In genomic region chr5:139104577-139105271, GRCh38 we compare ENCODE assay signal across 1 cellular context.
TF ChIP-seq lines count a peak whose summit lies in the region.

No MANE protein-coding gene starts in this region.

TF ChIP-seq in H1, 55 proteins besides CTCF, POLR2A, EP300 and RAD21 (continued from another document):
- no peak for TF ChIP-seq CHD7 (IDR thresholded peaks at IDR 0.05; ENCODE audit: insufficient replicate concordance, low read length)
- no peak for TF ChIP-seq POU5F1 (IDR thresholded peaks at IDR 0.05; ENCODE audit: low read depth, low read length)
- no peak for TF ChIP-seq KDM5A (IDR thresholded peaks at IDR 0.05; ENCODE audit: low read length)
- TF ChIP-seq BCL11A (IDR thresholded peaks at IDR 0.05; ENCODE audit: low read depth in 2 of 2, low read length in 2 of 2): no peak
- TF ChIP-seq JUN (IDR thresholded peaks at IDR 0.05; ENCODE audit: low read depth, low read length): no peak
- TF ChIP-seq CHD2 (IDR thresholded peaks at IDR 0.05; ENCODE audit: low read length): no peak
- TF ChIP-seq TEAD4 (IDR thresholded peaks at IDR 0.05; ENCODE audit: low read depth, low read length): no peak
- TF ChIP-seq SIRT6 (IDR thresholded peaks at IDR 0.05; ENCODE audit: low read length): no peak
- TF ChIP-seq TCF12 (IDR thresholded peaks at IDR 0.05; ENCODE audit: low read depth, low read length): no peak
- TF ChIP-seq POLR2AphosphoS5 (IDR thresholded peaks at IDR 0.05; ENCODE audit: low read depth, low read length): no peak
- no peak for TF ChIP-seq EZH2 (IDR thresholded peaks at IDR 0.05; ENCODE audit: low read depth, low read length, severe bottlenecking)
